ENCODE assay signal across 10 cellular contexts in genomic region chr20:20369353-20370086, GRCh38. TPM values are rescaled to one million over a fixed set of nuclear protein-coding genes. Genes with fewer than 3 reads are reported as not detected.
DNase-seq lines count a peak whose midpoint lies in the region; ATAC-seq and TF ChIP-seq lines count a peak whose summit lies in the region.
"Had no signal": no experiment of that assay in that cellular context is flagged by ENCODE, and none has a peak within 500 bp of the region (broad histone marks: within the 10 kb centered on the region; RNA-seq: fewer than 3 reads in every experiment).

No MANE protein-coding gene starts in this region.

- no peaks in the 10 kb centered on the region for H3K9me3 ChIP-seq in body of pancreas
- no peaks in the 10 kb centered on the region for H3K9me3 ChIP-seq in naive thymus-derived CD4-positive, alpha-beta T cell (ENCODE audit: control insufficient read depth in 2 of 3, low read length in 3 of 3)

- H3K4me3 ChIP-seq in body of pancreas, result no peak overlapping the region
- no peak overlapping the region for H3K4me3 ChIP-seq in naive thymus-derived CD4-positive, alpha-beta T cell (ENCODE audit: low read length)
- H3K4me3 ChIP-seq: K562 had no signal

- TF ChIP-seq POLR2A in body of pancreas (IDR thresholded peaks at IDR 0.05), result peak in 1 of 3 donors; percentile 19

- H3K4me1 ChIP-seq in body of pancreas, result peaks cover 29% of the 10 kb centered on the region
- no peaks in the 10 kb centered on the region for H3K4me1 ChIP-seq in naive thymus-derived CD4-positive, alpha-beta T cell (ENCODE audit: control insufficient read depth in 2 of 2, insufficient read depth in 2 of 2, low read length in 2 of 2)

- H3K9me3 Mint-ChIP-seq in naive thymus-derived CD4-positive, alpha-beta T cell, result no peaks in the 10 kb centered on the region

- H3K27me3 ChIP-seq in body of pancreas, result peaks cover 0 to 14% of the 10 kb centered on the region in 2 donors
- peaks cover 0 to 5% of the 10 kb centered on the region in 2 donors for H3K27me3 ChIP-seq in naive thymus-derived CD4-positive, alpha-beta T cell (ENCODE audit: control insufficient read depth in 2 of 2, insufficient read depth in 2 of 2, low read length in 2 of 2)

- H3K27ac Mint-ChIP-seq in naive thymus-derived CD4-positive, alpha-beta T cell, result peak overlapping the region in 1 of 9 donors; percentile 51

- POLR2A ChIA-PET in naive thymus-derived CD4-positive, alpha-beta T cell (lab: Charles Lee), result no interaction called here

- intact Hi-C loops in body of pancreas (cut with DNase I), result no loop called here
- intact Hi-C loops in naive thymus-derived CD4-positive, alpha-beta T cell (cut with micrococcal nuclease), result loop anchor here in 1 of 2 donors (5.0 to 10.0 kb wide), 3 partner anchors 1138 to 1335 kb away; partner anchors contain the start of gene PAX1

- H3K27ac ChIP-seq in body of pancreas, result no peak overlapping the region
- no peak overlapping the region for H3K27ac ChIP-seq in naive thymus-derived CD4-positive, alpha-beta T cell (ENCODE audit: low read depth, low read length)

- CTCF ChIA-PET in naive thymus-derived CD4-positive, alpha-beta T cell (lab: Charles Lee), result no interaction called here

- H3K36me3 ChIP-seq in body of pancreas (replicated peaks in 1 of 2; ENCODE audit: insufficient read depth in 1 of 2, low read depth in 2 of 2), result no peaks in the 10 kb centered on the region
- H3K36me3 ChIP-seq in naive thymus-derived CD4-positive, alpha-beta T cell (ENCODE audit: control insufficient read depth in 2 of 3, insufficient read depth in 3 of 3, low read length in 3 of 3), result no peaks in the 10 kb centered on the region

- WGBS in body of pancreas, 2 donors, result 3% methylated on average over 5 to 56 of the region's 69 CpGs

- ATAC-seq in body of pancreas (peak; percentile 43), HG03045 (IDR thresholded peaks at IDR 0.05; ENCODE audit: unreplicated experiment) (no peak), GM18502 (IDR thresholded peaks at IDR 0.05; ENCODE audit: poor library complexity, unreplicated experiment) (no peak), GM19035 (IDR thresholded peaks at IDR 0.05; ENCODE audit: unreplicated experiment) (no peak)
- no peak for ATAC-seq in naive thymus-derived CD4-positive, alpha-beta T cell
- ATAC-seq: K562 had no signal

- H3K27me3 Mint-ChIP-seq in naive thymus-derived CD4-positive, alpha-beta T cell, result peaks cover 61 to 73% (median 68%) of the 10 kb centered on the region in 5 donors

- H3K4me3 Mint-ChIP-seq in naive thymus-derived CD4-positive, alpha-beta T cell, result peak overlapping the region in 9 of 10 donors; percentile 11 to 82 (median 68)

- peaks cover 0 to 5% (median 0%) of the 10 kb centered on the region in 5 donors for H3K36me3 Mint-ChIP-seq in naive thymus-derived CD4-positive, alpha-beta T cell

- H3K4me1 Mint-ChIP-seq in naive thymus-derived CD4-positive, alpha-beta T cell, result peaks cover 8 to 18% (median 13%) of the 10 kb centered on the region in 7 donors

- TF ChIP-seq CTCF in body of pancreas (IDR thresholded peaks at IDR 0.05), result peak in 1 of 7 experiments; percentile 6

- DNase-seq in ELF-1 (ENCODE audit: low read depth, low spot score) (peak; percentile 63), NCI-H1092 (lab: John Stamatoyannopoulos, UW) (peak; percentile 36), body of pancreas (peak in 3 of 4 donors; percentile 26 to 58 (median 43)), NCI-H2107 (lab: John Stamatoyannopoulos, UW) (no peak)
- peak in 1 of 9 donors; percentile 63 for DNase-seq in naive thymus-derived CD4-positive, alpha-beta T cell

RNA-seq across cellular contexts. Expression of gene INSM1, which starts 1.6 kb away (rescaled TPM):
- 1 to 10 TPM; 3.4 to 4.3 TPM for total RNA-seq in body of pancreas
- total RNA-seq in naive thymus-derived CD4-positive, alpha-beta T cell, result under 1 TPM in 2 of 5 experiments, not detected in 3; 0.12 to 0.53 TPM
- not detected for polyA plus RNA-seq in naive thymus-derived CD4-positive, alpha-beta T cell
- total RNA-seq: epithelial cell of proximal tubule, K562 had no signal
- polyA plus RNA-seq: K562 had no signal
